Comparison of ENCODE assay signal across 8 cellular contexts in genomic region chr6:51959744-51960383, GRCh38.
DNase-seq lines count a peak whose midpoint lies in the region; ATAC-seq and TF ChIP-seq lines count a peak whose summit lies in the region.

No MANE protein-coding gene starts in this region.

- H4K20me1 ChIP-seq in DOHH2 (ENCODE audit: control insufficient read depth, insufficient read depth, low read depth, low read length): no peaks in the 10 kb centered on the region

- peaks cover 14% of the 10 kb centered on the region for H3K27me3 Mint-ChIP-seq in activated naive CD8-positive, alpha-beta T cell treated with anti-CD3 and anti-CD28 coated beads, Interleukin-2, amount 50 U/mL, for 24 hours

- H3K36me3 ChIP-seq in DOHH2 (ENCODE audit: control insufficient read depth, low read length) (no peaks in the 10 kb centered on the region), sigmoid colon (no peaks in the 10 kb centered on the region)

- WGBS in right cardiac atrium: 5% methylated on average over 6 of the region's 6 CpGs
- 13 to 16% methylated on average over 6 of the region's 6 CpGs for WGBS in sigmoid colon, 2 donors

- DNase-seq in NCI-H526 treated with DMSO at 0.1 percent for 48 hours (lab: John Stamatoyannopoulos, UW) (peak; percentile 61), right cardiac atrium (peak; percentile 31 to 79 (median 76)), sigmoid colon (peak; percentile 70)
- peak; percentile 57 for DNase-seq in activated naive CD8-positive, alpha-beta T cell treated with anti-CD3 and anti-CD28 coated beads, Interleukin-2, amount 50 U/mL, for 24 hours

- no peaks in the 10 kb centered on the region for H3K9me2 ChIP-seq in DOHH2 (replicated peaks; ENCODE audit: control insufficient read depth, low read length)

- TF ChIP-seq CTCF in DOHH2 (IDR thresholded peaks at IDR 0.05; ENCODE audit: low read depth, low read length, poor library complexity, severe bottlenecking): peak; percentile 81
- peak; percentile 5 to 63 (median 40) for TF ChIP-seq CTCF in sigmoid colon (IDR thresholded peaks at IDR 0.05)

- intact Hi-C loops in right cardiac atrium (cut with DNase I): loop anchor here in 3 of 4 donors (5.0 to 10.0 kb wide), 3 partner anchors 428 to 1145 kb away; partner anchors contain the start of gene TFAP2B (in 2 of the 3)
- intact Hi-C loops in sigmoid colon (cut with DNase I): loop anchor here (2.0 to 10.0 kb wide), 3 partner anchors 61 to 1143 kb away; no protein-coding TSS in a partner anchor

- no peak overlapping the region for H3K4me3 ChIP-seq in DOHH2 (ENCODE audit: low read length)
- no peak overlapping the region for H3K4me3 ChIP-seq in right cardiac atrium (ENCODE audit: low read length)
- no peak overlapping the region for H3K4me3 ChIP-seq in sigmoid colon

- no peaks in the 10 kb centered on the region for H3K4me1 Mint-ChIP-seq in activated naive CD8-positive, alpha-beta T cell treated with anti-CD3 and anti-CD28 coated beads, Interleukin-2, amount 50 U/mL, for 24 hours

- H3K4me1 ChIP-seq in DOHH2 (ENCODE audit: control insufficient read depth, low read length) (no peaks in the 10 kb centered on the region), right cardiac atrium (ENCODE audit: control insufficient read depth, insufficient read depth, low read length) (no peaks in the 10 kb centered on the region), sigmoid colon (peaks cover 0 to 13% (median 3%) of the 10 kb centered on the region in 4 donors)

- TF ChIP-seq EP300 in sigmoid colon (IDR thresholded peaks at IDR 0.05): no peak

- no peak overlapping the region for H3K4me3 Mint-ChIP-seq in activated naive CD8-positive, alpha-beta T cell treated with anti-CD3 and anti-CD28 coated beads, Interleukin-2, amount 50 U/mL, for 24 hours

- H3K9me3 ChIP-seq in DOHH2 (ENCODE audit: control insufficient read depth, insufficient read depth, low read length) (no peaks in the 10 kb centered on the region), right cardiac atrium (ENCODE audit: control insufficient read depth, low read length) (no peaks in the 10 kb centered on the region), sigmoid colon (no peaks in the 10 kb centered on the region)

- H3K27ac ChIP-seq in DOHH2 (ENCODE audit: low read depth, low read length) (no peak overlapping the region), right cardiac atrium (ENCODE audit: low read length) (no peak overlapping the region), sigmoid colon (peak overlapping the region in 1 of 4 donors; percentile 32)

- H3K9me3 Mint-ChIP-seq in activated naive CD8-positive, alpha-beta T cell treated with anti-CD3 and anti-CD28 coated beads, Interleukin-2, amount 50 U/mL, for 24 hours: no peaks in the 10 kb centered on the region

- H3K4me2 ChIP-seq in DOHH2 (ENCODE audit: low read length): no peak overlapping the region

- TF ChIP-seq POLR2A in sigmoid colon (IDR thresholded peaks at IDR 0.05): no peak

- H3F3A ChIP-seq in DOHH2 (ENCODE audit: control insufficient read depth, insufficient read depth): no peaks in the 10 kb centered on the region

- ATAC-seq in GM19372 (IDR thresholded peaks at IDR 0.05; ENCODE audit: low read depth, unreplicated experiment): peak; percentile 85
- peak; percentile 91 for ATAC-seq in HG03469 (IDR thresholded peaks at IDR 0.05; ENCODE audit: unreplicated experiment)
- no peak for ATAC-seq in activated naive CD8-positive, alpha-beta T cell treated with anti-CD3 and anti-CD28 coated beads, Interleukin-2, amount 50 U/mL, for 24 hours
- peak in 1 of 2 donors; percentile 36 for ATAC-seq in right cardiac atrium
- ATAC-seq in HG03571 (IDR thresholded peaks at IDR 0.05; ENCODE audit: unreplicated experiment): no peak

- H3K27me3 ChIP-seq in DOHH2 (ENCODE audit: control insufficient read depth, low read length): peaks cover 10% of the 10 kb centered on the region
- no peaks in the 10 kb centered on the region for H3K27me3 ChIP-seq in right cardiac atrium (ENCODE audit: control insufficient read depth, insufficient read depth)
- no peaks in the 10 kb centered on the region for H3K27me3 ChIP-seq in sigmoid colon

- H3K79me2 ChIP-seq in DOHH2 (ENCODE audit: control insufficient read depth, low read length): no peaks in the 10 kb centered on the region

- no peaks in the 10 kb centered on the region for H3K36me3 Mint-ChIP-seq in activated naive CD8-positive, alpha-beta T cell treated with anti-CD3 and anti-CD28 coated beads, Interleukin-2, amount 50 U/mL, for 24 hours (ENCODE audit: low read depth)

- H3K27ac Mint-ChIP-seq in activated naive CD8-positive, alpha-beta T cell treated with anti-CD3 and anti-CD28 coated beads, Interleukin-2, amount 50 U/mL, for 24 hours: no peak overlapping the region

Comparison
In these comparisons a context has a peak if more than half of its experiments do, and no peak if none do; other contexts are left out.
1. ATAC-seq: peak in GM19372 (single experiment) and HG03469 (single experiment); none in activated naive CD8-positive, alpha-beta T cell treated with anti-CD3 and anti-CD28 coated beads, Interleukin-2, amount 50 U/mL, for 24 hours (single experiment) and HG03571 (single experiment).
2. Peak in every context shown above with its lines, with median percentiles within 50 percentile points of each other: DNase-seq.